ENCODE assay signal across 13 cellular contexts in genomic region chr10:89475567-89475966, GRCh38. TPM values are rescaled to one million over a fixed set of nuclear protein-coding genes. Genes with fewer than 3 reads are reported as not detected.
A peak's percentile ranks its signal among the peaks of the same experiment; 100 is the strongest.
DNase-seq lines count a peak whose midpoint lies in the region; TF ChIP-seq lines count a peak whose summit lies in the region.
"Had no signal": no experiment of that assay in that cellular context is flagged by ENCODE, and none has a peak within 500 bp of the region (broad histone marks: within the 10 kb centered on the region; RNA-seq: fewer than 3 reads in every experiment).

No MANE protein-coding gene starts in this region.

- peak overlapping the region; percentile 78 for H2AFZ ChIP-seq in neural progenitor cell (replicated peaks)

- H3F3A ChIP-seq in neural progenitor cell (ENCODE audit: low read depth) = no peaks in the 10 kb centered on the region

- no peaks in the 10 kb centered on the region for H3K36me3 Mint-ChIP-seq in neural progenitor cell

- H3K4me1 ChIP-seq in left ventricle myocardium inferior (peaks cover 78% of the 10 kb centered on the region), neural progenitor cell (no peaks in the 10 kb centered on the region), tibial nerve (peaks cover 0 to 71% (median 48%) of the 10 kb centered on the region in 4 donors)

- H3K27me3 Mint-ChIP-seq in neural progenitor cell (ENCODE audit: insufficient read depth, low read depth) = no peaks in the 10 kb centered on the region

- in situ Hi-C loops in brain microvascular endothelial cell (cut with HindIII; ENCODE audit: low pct_ligation_motif_present, low sequenced_read_pairs) = no loop called here

- H3K4me3 Mint-ChIP-seq in neural progenitor cell = no peak overlapping the region

- no peak for TF ChIP-seq POLR2A in tibial nerve (IDR thresholded peaks at IDR 0.05)

- H3K79me2 ChIP-seq in neural progenitor cell (ENCODE audit: low read depth) = no peaks in the 10 kb centered on the region

- H3K27ac Mint-ChIP-seq in neural progenitor cell = no peak overlapping the region

- no peak overlapping the region for H3K4me2 ChIP-seq in neural progenitor cell

- H3K36me3 ChIP-seq in brain microvascular endothelial cell (replicated peaks) = no peaks in the 10 kb centered on the region
- no peaks in the 10 kb centered on the region for H3K36me3 ChIP-seq in left ventricle myocardium inferior
- H3K36me3 ChIP-seq in neural progenitor cell = no peaks in the 10 kb centered on the region
- H3K36me3 ChIP-seq in tibial nerve = no peaks in the 10 kb centered on the region

- no peak overlapping the region for H3K9ac ChIP-seq in neural progenitor cell

- no peaks in the 10 kb centered on the region for H3K27me3 ChIP-seq in brain microvascular endothelial cell (replicated peaks)
- H3K27me3 ChIP-seq in left ventricle myocardium inferior (ENCODE audit: low read depth) = no peaks in the 10 kb centered on the region
- no peaks in the 10 kb centered on the region for H3K27me3 ChIP-seq in neural progenitor cell
- no peaks in the 10 kb centered on the region for H3K27me3 ChIP-seq in tibial nerve

- 16 to 24% methylated on average over 4 of the region's 4 CpGs for WGBS in tibial nerve, 2 donors

- intact Hi-C loops in left ventricle myocardium inferior (cut with micrococcal nuclease) = no loop called here

- TF ChIP-seq EP300 in tibial nerve (IDR thresholded peaks at IDR 0.05) = peak; percentile 58 to 67

- TF ChIP-seq CTCF in brain microvascular endothelial cell (IDR thresholded peaks at IDR 0.05; ENCODE audit: low read depth, low read length, missing control alignments) (no peak), left ventricle myocardium inferior (IDR thresholded peaks at IDR 0.05; ENCODE audit: borderline replicate concordance) (no peak), neural progenitor cell (IDR thresholded peaks at IDR 0.05) (no peak), tibial nerve (IDR thresholded peaks at IDR 0.05) (no peak), GM20000 (IDR thresholded peaks at IDR 0.05; ENCODE audit: extremely low read depth, missing control alignments) (no peak)

- H3K27ac ChIP-seq in brain microvascular endothelial cell = peak overlapping the region; percentile 86
- peak overlapping the region; percentile 83 for H3K27ac ChIP-seq in left ventricle myocardium inferior (replicated peaks)
- H3K27ac ChIP-seq in neural progenitor cell = no peak overlapping the region
- H3K27ac ChIP-seq in tibial nerve = peak overlapping the region; percentile 64 to 91 (median 78)

- DNase-seq in brain microvascular endothelial cell (no peak), left ventricle myocardium inferior (no peak), neural progenitor cell (ENCODE audit: low spot score) (no peak), tibial nerve (ENCODE audit: low spot score in 2 of 2) (no peak), GM19240 (ENCODE audit: insufficient read length, low spot score) (no peak), GM20000 (ENCODE audit: low spot score) (no peak), DMS114 treated with DMSO at 0.1 percent for 48 hours (lab: John Stamatoyannopoulos, UW; ENCODE audit: unreplicated experiment) (no peak)
- DNase-seq: activated CD8-positive, alpha-beta memory T cell treated with anti-CD3 and anti-CD28 coated beads for 24 hours; activated effector memory CD4-positive, alpha-beta T cell treated with anti-CD3 and anti-CD28 coated beads, Interleukin-2, amount 50 U/mL, for 16 hours; NK-92 treated with Interleukin-12 subunit alpha and Interleukin-12 subunit beta, amount 100 ng/mL, for 24 hours; nucleus accumbens; SHP77 treated with DMSO at 0.1 percent for 48 hours; stimulated activated CD4-positive, alpha-beta T cell treated with anti-CD3 and anti-CD28 coated beads, Interleukin-1b, Interleukin-23, amount 100 ng/mL, for 48 hours had no signal

- H3K9me3 ChIP-seq in left ventricle myocardium inferior (replicated peaks) = no peaks in the 10 kb centered on the region
- no peaks in the 10 kb centered on the region for H3K9me3 ChIP-seq in neural progenitor cell (ENCODE audit: low read depth)
- H3K9me3 ChIP-seq in tibial nerve = no peaks in the 10 kb centered on the region

- H3K4me3 ChIP-seq in brain microvascular endothelial cell (ENCODE audit: low read depth, low read length) (no peak overlapping the region), left ventricle myocardium inferior (no peak overlapping the region), neural progenitor cell (no peak overlapping the region), tibial nerve (no peak overlapping the region)

- H3K4me1 Mint-ChIP-seq in neural progenitor cell = peaks cover 13% of the 10 kb centered on the region

- H4K20me1 ChIP-seq in neural progenitor cell (ENCODE audit: low read depth) = no peaks in the 10 kb centered on the region

- no peaks in the 10 kb centered on the region for H3K9me3 Mint-ChIP-seq in neural progenitor cell

RNA-seq across cellular contexts. Expression of gene SLC16A12, which starts 59.8 kb away (rescaled TPM):
- 2.0 TPM for total RNA-seq in left ventricle myocardium inferior
- not detected in 2 replicates for total RNA-seq in neural progenitor cell (ENCODE audit: low replicate concordance)
- 10 to 100 TPM; 25.8 to 45.4 (median 42.8) TPM for total RNA-seq in tibial nerve
